15 cellular contexts compared by ENCODE assay signal in the genomic region with DNA sequence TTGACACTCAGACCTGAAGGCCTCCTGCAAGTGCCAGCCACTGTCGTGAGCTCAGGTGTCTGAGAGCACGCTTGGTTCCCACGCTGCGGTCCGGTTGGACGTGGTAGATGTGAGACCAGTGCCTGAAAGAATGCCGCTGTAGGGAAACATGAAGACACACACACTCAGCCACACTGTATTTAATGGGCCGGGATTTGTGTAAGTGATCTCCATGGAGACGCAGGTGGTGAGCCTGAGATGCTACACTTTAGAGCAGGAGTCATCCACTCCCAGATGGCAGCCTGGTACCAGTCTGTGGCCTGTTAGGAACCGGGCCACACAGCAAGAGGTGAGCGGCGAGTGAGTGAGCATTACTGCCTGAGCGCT.
DNase-seq lines count a peak whose midpoint lies in the region; ATAC-seq lines count a peak whose summit lies in the region.
"Had no signal": no experiment of that assay in that cellular context is flagged by ENCODE, and none has a peak within 500 bp of the region (broad histone marks: within the 10 kb centered on the region; RNA-seq: fewer than 3 reads in every experiment).

No MANE protein-coding gene starts in this region.

- no peak overlapping the region for H2BK120ac ChIP-seq in neuronal stem cell (ENCODE audit: low read depth, low read length)

- no peak for ATAC-seq in GM21447 (IDR thresholded peaks at IDR 0.05; ENCODE audit: unreplicated experiment)
- ATAC-seq: CD8-positive, alpha-beta T cell had no signal

- no peak overlapping the region for H4K91ac ChIP-seq in neuronal stem cell (ENCODE audit: low read depth, low read length, poor library complexity)

- peaks cover 5 to 10% of the 10 kb centered on the region in 2 donors for H3K36me3 ChIP-seq in neuronal stem cell (replicated peaks in 1 of 2; ENCODE audit: control insufficient read depth in 2 of 2, insufficient read depth in 2 of 2, low read length in 2 of 2)
- H3K36me3 ChIP-seq: HAP-1 had no signal

- H2BK15ac ChIP-seq in neuronal stem cell (ENCODE audit: low read length): no peak overlapping the region

- no peak overlapping the region for H4K8ac ChIP-seq in neuronal stem cell (ENCODE audit: low read depth, low read length)

- no peak overlapping the region for H3K18ac ChIP-seq in neuronal stem cell (ENCODE audit: low read length)

- no CpG with 5 or more reads among the region's 13 CpGs for WGBS in neuronal stem cell (ENCODE audit: extremely low coverage in 2 of 2, insufficient read length in 2 of 2, insufficient replicate concordance in 1 of 2), 2 donors

- no peak overlapping the region for H3K4me2 ChIP-seq in neuronal stem cell (ENCODE audit: insufficient read depth, low read length, poor library complexity, severe bottlenecking)
- H3K4me2 ChIP-seq: BLaER1 treated with 17β-estradiol and CSF1 and Interleukin-3, amounts not matched to agents 10 nM and 100 nM had no signal

- H2BK5ac ChIP-seq in neuronal stem cell (ENCODE audit: low read length): no peak overlapping the region

- H3K4ac ChIP-seq in neuronal stem cell (ENCODE audit: low read length): no peak overlapping the region

- H3K27ac ChIP-seq in caudate nucleus (ENCODE audit: low read depth, low read length) (peak overlapping the region; percentile 9), neuronal stem cell (replicated peaks; ENCODE audit: low read length) (no peak overlapping the region)
- H3K27ac ChIP-seq: BLaER1 treated with 17β-estradiol and CSF1 and Interleukin-3, amounts not matched to agents 10 nM and 100 nM; HL-60 had no signal

- peak overlapping the region; percentile 15 for H3K23ac ChIP-seq in neuronal stem cell (ENCODE audit: low read depth, low read length, poor library complexity)

- no peaks in the 10 kb centered on the region for H3K27me3 ChIP-seq in neuronal stem cell (ENCODE audit: control insufficient read depth in 3 of 3, insufficient read depth in 3 of 3, low read depth in 1 of 3, low read length in 3 of 3)
- H3K27me3 ChIP-seq: BLaER1 treated with 17β-estradiol and CSF1 and Interleukin-3, amounts not matched to agents 10 nM and 100 nM had no signal

- peak overlapping the region; percentile 6 for H3K14ac ChIP-seq in neuronal stem cell (ENCODE audit: low read length)

- H2AK5ac ChIP-seq in neuronal stem cell (ENCODE audit: low read depth, low read length): no peak overlapping the region

- no peak overlapping the region for H2BK12ac ChIP-seq in neuronal stem cell (ENCODE audit: low read length)

- H3K4me3 ChIP-seq in neuronal stem cell (ENCODE audit: low read length in 2 of 2): no peak overlapping the region
- H3K4me3 ChIP-seq: BLaER1 treated with 17β-estradiol and CSF1 and Interleukin-3, amounts not matched to agents 10 nM and 100 nM; HAP-1 had no signal

- peak; percentile 34 for DNase-seq in NCI-H748 (lab: John Stamatoyannopoulos, UW; ENCODE audit: unreplicated experiment)
- DNase-seq in NCI-H748 treated with DMSO at 0.1 percent for 48 hours (lab: John Stamatoyannopoulos, UW): no peak
- DNase-seq in caudate nucleus (lab: John Stamatoyannopoulos, UW): no peak
- DNase-seq in neuronal stem cell (ENCODE audit: low spot score): no peak
- DNase-seq in NCI-H2029 (lab: John Stamatoyannopoulos, UW): no peak
- DNase-seq in NCI-H2081 (lab: John Stamatoyannopoulos, UW): no peak
- DNase-seq: 8988T; Calu3; CD8-positive, alpha-beta T cell; DMS79 treated with DMSO at 0.1 percent for 48 hours; GF-D8 had no signal

- H3K4me1 ChIP-seq in neuronal stem cell (ENCODE audit: control insufficient read depth in 2 of 2, insufficient read depth in 1 of 2, low read depth in 1 of 2, low read length in 2 of 2): peaks cover 13 to 38% of the 10 kb centered on the region in 2 donors

- H3K79me1 ChIP-seq in neuronal stem cell (ENCODE audit: low read depth, low read length): no peaks in the 10 kb centered on the region

- peaks cover 0 to 1% of the 10 kb centered on the region in 2 donors for H3K9me3 ChIP-seq in neuronal stem cell (replicated peaks in 1 of 2; ENCODE audit: control insufficient read depth in 2 of 2, insufficient read depth in 1 of 2, low read depth in 1 of 2, low read length in 2 of 2)
- H3K9me3 ChIP-seq: BLaER1 treated with 17β-estradiol and CSF1 and Interleukin-3, amounts not matched to agents 10 nM and 100 nM; HAP-1 had no signal

- H2AFZ ChIP-seq in neuronal stem cell (ENCODE audit: low read length): no peak overlapping the region

- H3K9ac ChIP-seq in neuronal stem cell (ENCODE audit: low read depth, low read length, poor library complexity): no peak overlapping the region
- H3K9ac ChIP-seq: BLaER1 treated with 17β-estradiol and CSF1 and Interleukin-3, amounts not matched to agents 10 nM and 100 nM had no signal
